In genomic region chr12:1606021-1606622, GRCh38 we compare ENCODE assay signal across 2 cellular contexts.
TF ChIP-seq lines count a peak whose summit lies in the region.

No MANE protein-coding gene starts in this region.

TF ChIP-seq in Ishikawa, 13 proteins besides CTCF, POLR2A, EP300 and RAD21 (continued from another document):
- TF ChIP-seq, protein P1, sequence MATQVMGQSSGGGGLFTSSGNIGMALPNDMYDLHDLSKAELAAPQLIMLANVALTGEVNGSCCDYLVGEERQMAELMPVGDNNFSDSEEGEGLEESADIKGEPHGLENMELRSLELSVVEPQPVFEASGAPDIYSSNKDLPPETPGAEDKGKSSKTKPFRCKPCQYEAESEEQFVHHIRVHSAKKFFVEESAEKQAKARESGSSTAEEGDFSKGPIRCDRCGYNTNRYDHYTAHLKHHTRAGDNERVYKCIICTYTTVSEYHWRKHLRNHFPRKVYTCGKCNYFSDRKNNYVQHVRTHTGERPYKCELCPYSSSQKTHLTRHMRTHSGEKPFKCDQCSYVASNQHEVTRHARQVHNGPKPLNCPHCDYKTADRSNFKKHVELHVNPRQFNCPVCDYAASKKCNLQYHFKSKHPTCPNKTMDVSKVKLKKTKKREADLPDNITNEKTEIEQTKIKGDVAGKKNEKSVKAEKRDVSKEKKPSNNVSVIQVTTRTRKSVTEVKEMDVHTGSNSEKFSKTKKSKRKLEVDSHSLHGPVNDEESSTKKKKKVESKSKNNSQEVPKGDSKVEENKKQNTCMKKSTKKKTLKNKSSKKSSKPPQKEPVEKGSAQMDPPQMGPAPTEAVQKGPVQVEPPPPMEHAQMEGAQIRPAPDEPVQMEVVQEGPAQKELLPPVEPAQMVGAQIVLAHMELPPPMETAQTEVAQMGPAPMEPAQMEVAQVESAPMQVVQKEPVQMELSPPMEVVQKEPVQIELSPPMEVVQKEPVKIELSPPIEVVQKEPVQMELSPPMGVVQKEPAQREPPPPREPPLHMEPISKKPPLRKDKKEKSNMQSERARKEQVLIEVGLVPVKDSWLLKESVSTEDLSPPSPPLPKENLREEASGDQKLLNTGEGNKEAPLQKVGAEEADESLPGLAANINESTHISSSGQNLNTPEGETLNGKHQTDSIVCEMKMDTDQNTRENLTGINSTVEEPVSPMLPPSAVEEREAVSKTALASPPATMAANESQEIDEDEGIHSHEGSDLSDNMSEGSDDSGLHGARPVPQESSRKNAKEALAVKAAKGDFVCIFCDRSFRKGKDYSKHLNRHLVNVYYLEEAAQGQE (IDR thresholded peaks at IDR 0.05; ENCODE audit: low read depth), result no peak
- TF ChIP-seq YY1 (IDR thresholded peaks at IDR 0.05; ENCODE audit: low read depth), result peak; percentile 6; the same call in 1 of the 2 replicates
- TF ChIP-seq, protein P2, sequence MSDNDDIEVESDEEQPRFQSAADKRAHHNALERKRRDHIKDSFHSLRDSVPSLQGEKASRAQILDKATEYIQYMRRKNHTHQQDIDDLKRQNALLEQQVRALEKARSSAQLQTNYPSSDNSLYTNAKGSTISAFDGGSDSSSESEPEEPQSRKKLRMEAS (IDR thresholded peaks at IDR 0.05), result peak; percentile 65
- peak; percentile 3; the same call in 1 of the 2 replicates for TF ChIP-seq TEAD4 (IDR thresholded peaks at IDR 0.05)
- no peak for TF ChIP-seq CREB1 (IDR thresholded peaks at IDR 0.05; ENCODE audit: low read depth)
- TF ChIP-seq CEBPB (IDR thresholded peaks at IDR 0.05), result peak; percentile 53
- TF ChIP-seq TCF12 (IDR thresholded peaks at IDR 0.05; ENCODE audit: low read depth), result peak; percentile 63
- TF ChIP-seq EGR1 (IDR thresholded peaks at IDR 0.05), result no peak
- TF ChIP-seq, protein P3, sequence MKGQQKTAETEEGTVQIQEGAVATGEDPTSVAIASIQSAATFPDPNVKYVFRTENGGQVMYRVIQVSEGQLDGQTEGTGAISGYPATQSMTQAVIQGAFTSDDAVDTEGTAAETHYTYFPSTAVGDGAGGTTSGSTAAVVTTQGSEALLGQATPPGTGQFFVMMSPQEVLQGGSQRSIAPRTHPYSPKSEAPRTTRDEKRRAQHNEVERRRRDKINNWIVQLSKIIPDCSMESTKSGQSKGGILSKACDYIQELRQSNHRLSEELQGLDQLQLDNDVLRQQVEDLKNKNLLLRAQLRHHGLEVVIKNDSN (IDR thresholded peaks at IDR 0.05), result peak; percentile 88
- TF ChIP-seq ZBTB7A (IDR thresholded peaks at IDR 0.05; ENCODE audit: low read depth), result no peak
- TF ChIP-seq NFIC (IDR thresholded peaks at IDR 0.05), result peak; percentile 96
- TF ChIP-seq FOXM1 (IDR thresholded peaks at IDR 0.05; ENCODE audit: borderline replicate concordance, low read depth), result no peak; the same call in 1 of the 2 replicates

TF ChIP-seq in SK-N-SH, 30 proteins besides CTCF, POLR2A, EP300 and RAD21 (continued from another document):
- TF ChIP-seq FOSL2 (IDR thresholded peaks at IDR 0.05; ENCODE audit: borderline replicate concordance, low read depth), result peak; percentile 74; the same call in 1 of the 2 replicates
- no peak for TF ChIP-seq IRF3 (IDR thresholded peaks at IDR 0.05; ENCODE audit: low read depth, low read length)
- peak; percentile 81 for TF ChIP-seq RXRA (IDR thresholded peaks at IDR 0.05; ENCODE audit: borderline replicate concordance, low read depth)
- TF ChIP-seq NFIC (IDR thresholded peaks at IDR 0.05; ENCODE audit: borderline replicate concordance), result peak; percentile 90
- peak; percentile 72 for TF ChIP-seq JUND (IDR thresholded peaks at IDR 0.05)
- TF ChIP-seq TCF12 (IDR thresholded peaks at IDR 0.05), result peak; percentile 67
- TF ChIP-seq, protein P3 (IDR thresholded peaks at IDR 0.05; ENCODE audit: borderline replicate concordance, low read depth), result peak; percentile 71; the same call in 1 of the 2 replicates
- TF ChIP-seq EZH2phosphoT487 (IDR thresholded peaks at IDR 0.05; ENCODE audit: borderline replicate concordance, low read depth), result no peak
- no peak for TF ChIP-seq SMC3 (IDR thresholded peaks at IDR 0.05; ENCODE audit: low read depth, low read length)
- no peak for TF ChIP-seq FOXJ3 (CRISPR knock-in tag; IDR thresholded peaks at IDR 0.05)
- TF ChIP-seq, protein P4, sequence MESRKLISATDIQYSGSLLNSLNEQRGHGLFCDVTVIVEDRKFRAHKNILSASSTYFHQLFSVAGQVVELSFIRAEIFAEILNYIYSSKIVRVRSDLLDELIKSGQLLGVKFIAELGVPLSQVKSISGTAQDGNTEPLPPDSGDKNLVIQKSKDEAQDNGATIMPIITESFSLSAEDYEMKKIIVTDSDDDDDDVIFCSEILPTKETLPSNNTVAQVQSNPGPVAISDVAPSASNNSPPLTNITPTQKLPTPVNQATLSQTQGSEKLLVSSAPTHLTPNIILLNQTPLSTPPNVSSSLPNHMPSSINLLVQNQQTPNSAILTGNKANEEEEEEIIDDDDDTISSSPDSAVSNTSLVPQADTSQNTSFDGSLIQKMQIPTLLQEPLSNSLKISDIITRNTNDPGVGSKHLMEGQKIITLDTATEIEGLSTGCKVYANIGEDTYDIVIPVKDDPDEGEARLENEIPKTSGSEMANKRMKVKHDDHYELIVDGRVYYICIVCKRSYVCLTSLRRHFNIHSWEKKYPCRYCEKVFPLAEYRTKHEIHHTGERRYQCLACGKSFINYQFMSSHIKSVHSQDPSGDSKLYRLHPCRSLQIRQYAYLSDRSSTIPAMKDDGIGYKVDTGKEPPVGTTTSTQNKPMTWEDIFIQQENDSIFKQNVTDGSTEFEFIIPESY (IDR thresholded peaks at IDR 0.05; ENCODE audit: borderline replicate concordance, low read depth), result no peak
- TF ChIP-seq TEAD4 (IDR thresholded peaks at IDR 0.05; ENCODE audit: borderline replicate concordance, insufficient read depth), result no peak
- TF ChIP-seq MEF2A (IDR thresholded peaks at IDR 0.05; ENCODE audit: borderline replicate concordance, low read depth), result no peak
- no peak for TF ChIP-seq RCOR1 (IDR thresholded peaks at IDR 0.05; ENCODE audit: low read length)
- no peak; the same call in 1 of the 2 replicates for TF ChIP-seq ELF1 (IDR thresholded peaks at IDR 0.05)
- no peak for TF ChIP-seq POLR2AphosphoS5 (IDR thresholded peaks at IDR 0.05; ENCODE audit: low read depth, low read length)
- TF ChIP-seq YY1 (IDR thresholded peaks at IDR 0.05; ENCODE audit: low read depth), result no peak
- TF ChIP-seq, protein P2 (IDR thresholded peaks at IDR 0.05; ENCODE audit: low read depth), result peak; percentile 80
TF ChIP-seq in SK-N-SH: peak in this region for 7.
